Comparison of ENCODE assay signal across 15 cellular contexts in genomic region chr3:71189480-71189879, GRCh38.
DNase-seq lines count a peak whose midpoint lies in the region; ATAC-seq and TF ChIP-seq lines count a peak whose summit lies in the region.
"Had no signal": no experiment of that assay in that cellular context is flagged by ENCODE, and none has a peak within 500 bp of the region (broad histone marks: within the 10 kb centered on the region; RNA-seq: fewer than 3 reads in every experiment).

No MANE protein-coding gene starts in this region.

- H3K27me3 Mint-ChIP-seq in GM23338 (ENCODE audit: insufficient read depth, low read depth, poor library complexity), result peaks cover 4% of the 10 kb centered on the region
- H3K27me3 Mint-ChIP-seq in activated naive CD8-positive, alpha-beta T cell treated with anti-CD3 and anti-CD28 coated beads, Interleukin-2, amount 10 ng/mL, durations not matched to agents 7 days and 5 days, result no peaks in the 10 kb centered on the region
- no peaks in the 10 kb centered on the region for H3K27me3 Mint-ChIP-seq in naive thymus-derived CD8-positive, alpha-beta T cell
- H3K27me3 Mint-ChIP-seq: T-helper 17 cell had no signal

- DNase-seq in NCI-H146 (lab: John Stamatoyannopoulos, UW) (peak; percentile 17), NCI-H146 treated with DMSO at 0.1 percent for 48 hours (lab: John Stamatoyannopoulos, UW; ENCODE audit: unreplicated experiment) (no peak), GM23338 (ENCODE audit: low spot score) (no peak), NCI-H524 (lab: John Stamatoyannopoulos, UW) (no peak)
- DNase-seq in activated naive CD8-positive, alpha-beta T cell treated with anti-CD3 and anti-CD28 coated beads, Interleukin-2, amount 10 ng/mL, durations not matched to agents 7 days and 5 days, result no peak
- no peak for DNase-seq in naive thymus-derived CD8-positive, alpha-beta T cell
- no peak for DNase-seq in activated CD4-positive, CD25-positive, alpha-beta regulatory T cell treated with anti-CD3 and anti-CD28 coated beads, Interleukin-2, amount 50 U/mL, for 72 hours
- DNase-seq: 8988T, NCI-H1436 treated with DMSO at 0.1 percent for 48 hours, NCI-H510A, T-helper 17 cell had no signal

- H3K9me2 ChIP-seq in GM23338 (ENCODE audit: insufficient read depth), result no peaks in the 10 kb centered on the region

- peak overlapping the region; percentile 11; the same call in 1 of the 2 replicates for H3K27ac Mint-ChIP-seq in GM23338
- H3K27ac Mint-ChIP-seq in activated naive CD8-positive, alpha-beta T cell treated with anti-CD3 and anti-CD28 coated beads, Interleukin-2, amount 10 ng/mL, durations not matched to agents 7 days and 5 days, result peak overlapping the region; percentile 60
- H3K27ac Mint-ChIP-seq in naive thymus-derived CD8-positive, alpha-beta T cell, result peak overlapping the region; percentile 1 to 81 (median 38)
- H3K27ac Mint-ChIP-seq: T-helper 17 cell had no signal

- no peaks in the 10 kb centered on the region for H3K79me2 ChIP-seq in GM23338 (replicated peaks; ENCODE audit: insufficient read depth)

- H3K27ac ChIP-seq in GM23338 (ENCODE audit: low read depth), result no peak overlapping the region
- H3K27ac ChIP-seq: KMS-11, neutrophil, RWPE1 had no signal

- peaks cover 9% of the 10 kb centered on the region; the same call in 2 of the 3 replicates for H3K4me1 Mint-ChIP-seq in GM23338
- H3K4me1 Mint-ChIP-seq in activated naive CD8-positive, alpha-beta T cell treated with anti-CD3 and anti-CD28 coated beads, Interleukin-2, amount 10 ng/mL, durations not matched to agents 7 days and 5 days, result peaks cover 30% of the 10 kb centered on the region
- peaks cover 27 to 82% (median 75%) of the 10 kb centered on the region in 4 donors for H3K4me1 Mint-ChIP-seq in naive thymus-derived CD8-positive, alpha-beta T cell

- ATAC-seq in GM23338 (no peak), GM18511 (IDR thresholded peaks at IDR 0.05; ENCODE audit: unreplicated experiment) (no peak)
- no peak for ATAC-seq in activated naive CD8-positive, alpha-beta T cell treated with anti-CD3 and anti-CD28 coated beads, Interleukin-2, amount 10 ng/mL, durations not matched to agents 7 days and 5 days (ENCODE audit: low read depth)
- ATAC-seq in naive thymus-derived CD8-positive, alpha-beta T cell, result no peak
- ATAC-seq: T-helper 17 cell had no signal

- H3K27me3 ChIP-seq in GM23338 (ENCODE audit: insufficient read depth), result no peaks in the 10 kb centered on the region
- H3K27me3 ChIP-seq: neutrophil had no signal

- no peak overlapping the region for H2AFZ ChIP-seq in GM23338

- TF ChIP-seq CTCF in GM23338 (conservative IDR thresholded peaks at IDR 0.05; ENCODE audit: low read depth in 2 of 2), result no peak

- 0 out of 3 replicates have a peak, but pooled peaks cover 6% of the 10 kb centered on the region for H3K36me3 Mint-ChIP-seq in GM23338 (ENCODE audit: low read depth)
- H3K36me3 Mint-ChIP-seq in activated naive CD8-positive, alpha-beta T cell treated with anti-CD3 and anti-CD28 coated beads, Interleukin-2, amount 10 ng/mL, durations not matched to agents 7 days and 5 days, result peaks cover 32% of the 10 kb centered on the region
- peaks cover 0 to 83% (median 13%) of the 10 kb centered on the region in 3 donors for H3K36me3 Mint-ChIP-seq in naive thymus-derived CD8-positive, alpha-beta T cell

- H3K36me3 ChIP-seq in GM23338 (ENCODE audit: insufficient read depth), result no peaks in the 10 kb centered on the region
- H3K36me3 ChIP-seq: neutrophil had no signal

- no peaks in the 10 kb centered on the region for H3F3A ChIP-seq in GM23338 (replicated peaks; ENCODE audit: low read depth)

- H3K4me2 ChIP-seq in GM23338, result no peak overlapping the region
- H3K4me2 ChIP-seq: KMS-11 had no signal

- H3K9me3 Mint-ChIP-seq in GM23338, result no peaks in the 10 kb centered on the region
- peaks cover 3% of the 10 kb centered on the region for H3K9me3 Mint-ChIP-seq in activated naive CD8-positive, alpha-beta T cell treated with anti-CD3 and anti-CD28 coated beads, Interleukin-2, amount 10 ng/mL, durations not matched to agents 7 days and 5 days
- no peaks in the 10 kb centered on the region for H3K9me3 Mint-ChIP-seq in naive thymus-derived CD8-positive, alpha-beta T cell

- POLR2A ChIA-PET in activated naive CD8-positive, alpha-beta T cell treated with anti-CD3 and anti-CD28 coated beads, Interleukin-2, amount 10 ng/mL, durations not matched to agents 7 days and 5 days (lab: Charles Lee), result no interaction called here
- POLR2A ChIA-PET in naive thymus-derived CD8-positive, alpha-beta T cell (lab: Charles Lee), result no interaction called here

- H3K4me3 ChIP-seq in GM23338, result no peak overlapping the region

- H4K20me1 ChIP-seq in GM23338 (replicated peaks; ENCODE audit: insufficient read depth), result no peaks in the 10 kb centered on the region

- no peaks in the 10 kb centered on the region for H3K4me1 ChIP-seq in GM23338 (ENCODE audit: insufficient read depth)

- no peak overlapping the region for H3K4me3 Mint-ChIP-seq in GM23338
- H3K4me3 Mint-ChIP-seq in activated naive CD8-positive, alpha-beta T cell treated with anti-CD3 and anti-CD28 coated beads, Interleukin-2, amount 10 ng/mL, durations not matched to agents 7 days and 5 days, result no peak overlapping the region
- H3K4me3 Mint-ChIP-seq in naive thymus-derived CD8-positive, alpha-beta T cell, result no peak overlapping the region
- H3K4me3 Mint-ChIP-seq: T-helper 17 cell had no signal

TF ChIP-seq in GM23338, 12 proteins besides CTCF, POLR2A, EP300 and RAD21 (continues in another document):
- TF ChIP-seq STAT1 (IDR thresholded peaks at IDR 0.05; ENCODE audit: unreplicated experiment) (no peak), REST (IDR thresholded peaks at IDR 0.05; ENCODE audit: unreplicated experiment) (no peak), POLR2AphosphoS5 (IDR thresholded peaks at IDR 0.05; ENCODE audit: low read depth) (no peak), JUNB (IDR thresholded peaks at IDR 0.05; ENCODE audit: unreplicated experiment) (no peak), ZNF331 (CRISPR knock-in tag; IDR thresholded peaks at IDR 0.05; ENCODE audit: low read depth) (no peak), ZNF114 (CRISPR knock-in tag; IDR thresholded peaks at IDR 0.05) (no peak), EZH2 (IDR thresholded peaks at IDR 0.05; ENCODE audit: low read depth, unreplicated experiment) (no peak), CREB1 (CRISPR knock-in tag; IDR thresholded peaks at IDR 0.05; ENCODE audit: low read depth) (no peak)
